Comparison of ENCODE assay signal across 8 cellular contexts in genomic region chr12:47216150-47216677, GRCh38.
DNase-seq lines count a peak whose midpoint lies in the region; ATAC-seq and TF ChIP-seq lines count a peak whose summit lies in the region.

No MANE protein-coding gene starts in this region.

- H3K79me2 ChIP-seq in Loucy (ENCODE audit: insufficient read depth, low read length), result peaks cover 49% of the 10 kb centered on the region

- peaks cover 32% of the 10 kb centered on the region for H3K4me1 ChIP-seq in CD4-positive, alpha-beta memory T cell (ENCODE audit: insufficient read depth, low read length)
- H3K4me1 ChIP-seq in Loucy (ENCODE audit: insufficient read depth, low read length, poor library complexity, severe bottlenecking) (peaks cover 71% of the 10 kb centered on the region), lung (ENCODE audit: control insufficient read depth in 2 of 2, insufficient read depth in 2 of 2, low read length in 2 of 2) (no peaks in the 10 kb centered on the region)

- H3K9me3 Mint-ChIP-seq in CD4-positive, alpha-beta memory T cell, result no peaks in the 10 kb centered on the region

- peak overlapping the region; percentile 70 to 73 for H3K4me3 ChIP-seq in CD4-positive, alpha-beta memory T cell (ENCODE audit: low read length in 2 of 2)
- H3K4me3 ChIP-seq in Loucy (ENCODE audit: low read length, poor library complexity, severe bottlenecking) (peak overlapping the region; percentile 80), lung (no peak overlapping the region)

- H3K4me1 Mint-ChIP-seq in CD4-positive, alpha-beta memory T cell, result peaks cover 14 to 73% (median 27%) of the 10 kb centered on the region in 4 donors

- H3F3A ChIP-seq in Loucy (ENCODE audit: low read depth), result peaks cover 15% of the 10 kb centered on the region

- TF ChIP-seq CTCF in Loucy (conservative IDR thresholded peaks at IDR 0.05; ENCODE audit: low read length), result 0 out of 2 replicates have a peak, but pooled peaks have one; percentile 13
- TF ChIP-seq CTCF in lung (IDR thresholded peaks at IDR 0.05; ENCODE audit: control extremely low read depth, extremely low read depth), result no peak

- WGBS in lung, 2 donors, result 29 to 54% methylated on average over 8 of the region's 8 CpGs

- peaks cover 51 to 56% of the 10 kb centered on the region in 2 donors for H3K36me3 Mint-ChIP-seq in CD4-positive, alpha-beta memory T cell

- peak; percentile 71 to 87 (median 78) for DNase-seq in CD4-positive, alpha-beta memory T cell
- DNase-seq in activated T-cell treated with anti-CD3 and anti-CD28 coated beads for 1 hour (ENCODE audit: low read depth) (peak; percentile 42), lung (ENCODE audit: low spot score) (peak; percentile 45), NCI-H1436 treated with DMSO at 0.1 percent for 48 hours (lab: John Stamatoyannopoulos, UW) (no peak), ecto neural progenitor cell (ENCODE audit: low spot score) (no peak), ureter (ENCODE audit: low spot score) (no peak)

- H3K36me3 ChIP-seq in CD4-positive, alpha-beta memory T cell (ENCODE audit: insufficient read depth, low read length), result no peaks in the 10 kb centered on the region
- H3K36me3 ChIP-seq in Loucy (ENCODE audit: insufficient read depth, low read length) (no peaks in the 10 kb centered on the region), lung (ENCODE audit: control insufficient read depth in 2 of 2, insufficient read depth in 2 of 2, low read length in 2 of 2) (no peaks in the 10 kb centered on the region)

- peak overlapping the region; percentile 10; the same call in 1 of the 2 replicates for H2AFZ ChIP-seq in Loucy (ENCODE audit: low read length)

- H3K4me2 ChIP-seq in Loucy (ENCODE audit: low read depth, low read length, poor library complexity, severe bottlenecking), result peak overlapping the region; percentile 88

- peak overlapping the region; percentile 92 to 99 (median 96) for H3K4me3 Mint-ChIP-seq in CD4-positive, alpha-beta memory T cell

- intact Hi-C loops in CD4-positive, alpha-beta memory T cell (cut with micrococcal nuclease), result loop anchor here (1.0 to 5.0 kb wide), 9 partner anchors 8 to 999 kb away; partner anchors contain the start of genes AMIGO2 and PCED1B

- H3K27ac ChIP-seq in CD4-positive, alpha-beta memory T cell (ENCODE audit: low read depth, low read length), result peak overlapping the region; percentile 65
- no peak overlapping the region for H3K27ac ChIP-seq in lung (ENCODE audit: low read depth in 1 of 2, low read length in 1 of 2)

- no peaks in the 10 kb centered on the region for H3K27me3 ChIP-seq in CD4-positive, alpha-beta memory T cell (ENCODE audit: insufficient read depth, low read length)
- H3K27me3 ChIP-seq in Loucy (ENCODE audit: insufficient read depth, low read length, poor library complexity, severe bottlenecking) (no peaks in the 10 kb centered on the region), lung (ENCODE audit: control insufficient read depth, insufficient read depth) (no peaks in the 10 kb centered on the region)

- CTCF ChIA-PET in CD4-positive, alpha-beta memory T cell (lab: Charles Lee; ENCODE audit: partially characterized antibody), result interaction anchor here (0.8 to 8.4 kb wide), 15 partner anchors 9 to 192 kb away, joined by 3 to 66 read pairs (median 5); partner anchors contain the start of genes AMIGO2 and PCED1B

- H4K20me1 ChIP-seq in Loucy (ENCODE audit: insufficient read depth, low read length, poor library complexity, severe bottlenecking), result no peaks in the 10 kb centered on the region

- peak overlapping the region; percentile 86 for H3K9ac ChIP-seq in Loucy (ENCODE audit: low read depth, low read length, poor library complexity, severe bottlenecking)

- no peaks in the 10 kb centered on the region for H3K9me3 ChIP-seq in CD4-positive, alpha-beta memory T cell (ENCODE audit: control insufficient read depth in 1 of 2, low read length in 2 of 2)
- H3K9me3 ChIP-seq in Loucy (ENCODE audit: insufficient read depth, low read depth, low read length) (no peaks in the 10 kb centered on the region), lung (ENCODE audit: control insufficient read depth in 2 of 2, insufficient read depth in 1 of 2, low read length in 1 of 2) (no peaks in the 10 kb centered on the region)

- peak; percentile 72 for ATAC-seq in GM21515 (IDR thresholded peaks at IDR 0.05; ENCODE audit: unreplicated experiment)
- peak; percentile 82 for ATAC-seq in lung (ENCODE audit: insufficient read depth, low FRiP score)

- no peaks in the 10 kb centered on the region for H3K27me3 Mint-ChIP-seq in CD4-positive, alpha-beta memory T cell

- H3K27ac Mint-ChIP-seq in CD4-positive, alpha-beta memory T cell, result peak overlapping the region; percentile 92 to 97 (median 94)

- POLR2A ChIA-PET in CD4-positive, alpha-beta memory T cell (lab: Charles Lee; ENCODE audit: partially characterized antibody), result interaction anchor here (0.5 to 17.3 kb wide), 30 partner anchors 8 to 1488 kb away, joined by 3 to 354 read pairs (median 6); partner anchors contain the start of genes AMIGO2, ARID2, PCED1B and SLC38A1

- no peaks in the 10 kb centered on the region for H3K9me2 ChIP-seq in Loucy (replicated peaks; ENCODE audit: low read depth, low read length)

Comparison
In these comparisons a context has a peak if more than half of its experiments do, and no peak if none do; other contexts are left out.
1. DNase-seq: peak in CD4-positive, alpha-beta memory T cell (5 of 5), activated T-cell treated with anti-CD3 and anti-CD28 coated beads for 1 hour (single experiment) and lung (single experiment); none in NCI-H1436 treated with DMSO at 0.1 percent for 48 hours (single experiment), ecto neural progenitor cell (single experiment) and ureter (single experiment).